Comparison of ENCODE assay signal across 17 cellular contexts in genomic region chr18:48079885-48080284, GRCh38.
"Had no signal": no experiment of that assay in that cellular context is flagged by ENCODE, and none has a peak within 500 bp of the region (broad histone marks: within the 10 kb centered on the region; RNA-seq: fewer than 3 reads in every experiment).

No MANE protein-coding gene starts in this region.

- H3K9me3 Mint-ChIP-seq: activated B cell treated with CpG ODN at 0.5 μM for 24 hours; activated CD8-positive, alpha-beta T cell treated with anti-CD3 and anti-CD28 coated beads for 36 hours; activated naive CD4-positive, alpha-beta T cell treated with anti-CD3 and anti-CD28 coated beads, Interleukin-2, amount 50 U/mL, for 72 hours; activated T-cell treated with anti-CD3 and anti-CD28 coated beads, Interleukin-2, amount 50 U/mL, for 72 hours; nephron had no signal

- ATAC-seq: activated CD8-positive, alpha-beta T cell treated with anti-CD3 and anti-CD28 coated beads for 36 hours; activated naive CD4-positive, alpha-beta T cell treated with anti-CD3 and anti-CD28 coated beads, Interleukin-2, amount 50 U/mL, for 72 hours; activated T-cell treated with anti-CD3 and anti-CD28 coated beads, Interleukin-2, amount 50 U/mL, for 72 hours had no signal

- DNase-seq: activated B cell treated with CpG ODN at 0.5 μM for 24 hours; activated CD4-positive, alpha-beta T cell treated with anti-CD3 and anti-CD28 coated beads for 48 hours; activated CD8-positive, alpha-beta T cell treated with anti-CD3 and anti-CD28 coated beads for 36 hours; activated gamma-delta T cell; activated T-cell treated with anti-CD3 and anti-CD28 coated beads, Interleukin-2, amount 50 U/mL, for 72 hours; dermis blood vessel endothelial cell; foreskin melanocyte; head of caudate nucleus; kidney glomerular epithelial cell; mesendoderm; sigmoid colon; stimulated activated CD4-positive, alpha-beta T cell treated with anti-CD3 and anti-CD28 coated beads, Interleukin-1b, Interleukin-23, amount 100 ng/mL, for 48 hours; T-helper 2 cell; thyroid gland had no signal

- H3K27me3 ChIP-seq: sigmoid colon, thyroid gland had no signal

- H3K27ac ChIP-seq: epithelial cell of prostate, sigmoid colon, thyroid gland had no signal

- H3K9me3 ChIP-seq: sigmoid colon, thyroid gland had no signal

- H3K27ac Mint-ChIP-seq: activated B cell treated with CpG ODN at 0.5 μM for 24 hours; activated CD8-positive, alpha-beta T cell treated with anti-CD3 and anti-CD28 coated beads for 36 hours; activated T-cell treated with anti-CD3 and anti-CD28 coated beads, Interleukin-2, amount 50 U/mL, for 72 hours; nephron had no signal

- H3K4me3 Mint-ChIP-seq: activated B cell treated with CpG ODN at 0.5 μM for 24 hours; activated CD8-positive, alpha-beta T cell treated with anti-CD3 and anti-CD28 coated beads for 36 hours; activated T-cell treated with anti-CD3 and anti-CD28 coated beads, Interleukin-2, amount 50 U/mL, for 72 hours; nephron had no signal

- H3K4me1 ChIP-seq: sigmoid colon had no signal

- H3K36me3 Mint-ChIP-seq: activated naive CD4-positive, alpha-beta T cell treated with anti-CD3 and anti-CD28 coated beads, Interleukin-2, amount 50 U/mL, for 72 hours had no signal

- H3K27me3 Mint-ChIP-seq: activated CD8-positive, alpha-beta T cell treated with anti-CD3 and anti-CD28 coated beads for 36 hours had no signal

- H3K36me3 ChIP-seq: sigmoid colon, thyroid gland had no signal

- H3K4me1 Mint-ChIP-seq: activated B cell treated with CpG ODN at 0.5 μM for 24 hours had no signal

- H3K4me3 ChIP-seq: sigmoid colon, thyroid gland had no signal
